ENCODE assay signal across 13 cellular contexts in genomic region chr11:44575962-44576361, GRCh38. TPM values are rescaled to one million over a fixed set of nuclear protein-coding genes. Genes with fewer than 3 reads are reported as not detected.
DNase-seq lines count a peak whose midpoint lies in the region; ATAC-seq and TF ChIP-seq lines count a peak whose summit lies in the region.
"Had no signal": no experiment of that assay in that cellular context is flagged by ENCODE, and none has a peak within 500 bp of the region (broad histone marks: within the 10 kb centered on the region; RNA-seq: fewer than 3 reads in every experiment).

No MANE protein-coding gene starts in this region.

- no peak for TF ChIP-seq CTCF in esophagus muscularis mucosa (IDR thresholded peaks at IDR 0.05)

- no peaks in the 10 kb centered on the region for H3K27me3 ChIP-seq in esophagus muscularis mucosa

- peak overlapping the region; percentile 36 for H3K27ac Mint-ChIP-seq in activated T-cell treated with anti-CD3 and anti-CD28 coated beads, Interleukin-2, amount 50 U/mL, for 72 hours
- peak overlapping the region; percentile 99 for H3K27ac Mint-ChIP-seq in activated CD4-positive, alpha-beta memory T cell treated with anti-CD3 and anti-CD28 coated beads for 36 hours
- peak overlapping the region; percentile 71 to 92 for H3K27ac Mint-ChIP-seq in stimulated activated naive CD8-positive, alpha-beta T cell treated with anti-CD3 and anti-CD28 coated beads, Interleukin-15, amount 100 ng/mL, for 72 hours

- H3K4me3 Mint-ChIP-seq in activated T-cell treated with anti-CD3 and anti-CD28 coated beads, Interleukin-2, amount 50 U/mL, for 72 hours, result peak overlapping the region; percentile 56 to 93
- no peak overlapping the region for H3K4me3 Mint-ChIP-seq in activated CD4-positive, alpha-beta memory T cell treated with anti-CD3 and anti-CD28 coated beads for 36 hours
- peak overlapping the region; percentile 83 to 88 for H3K4me3 Mint-ChIP-seq in stimulated activated naive CD8-positive, alpha-beta T cell treated with anti-CD3 and anti-CD28 coated beads, Interleukin-15, amount 100 ng/mL, for 72 hours

- WGBS in esophagus muscularis mucosa, result 83% methylated on average over 5 of the region's 5 CpGs

- H3K27me3 Mint-ChIP-seq in activated T-cell treated with anti-CD3 and anti-CD28 coated beads, Interleukin-2, amount 50 U/mL, for 72 hours (ENCODE audit: low read depth), result no peaks in the 10 kb centered on the region
- H3K27me3 Mint-ChIP-seq in activated CD4-positive, alpha-beta memory T cell treated with anti-CD3 and anti-CD28 coated beads for 36 hours, result no peaks in the 10 kb centered on the region
- H3K27me3 Mint-ChIP-seq in stimulated activated naive CD8-positive, alpha-beta T cell treated with anti-CD3 and anti-CD28 coated beads, Interleukin-15, amount 100 ng/mL, for 72 hours, result no peaks in the 10 kb centered on the region

- ATAC-seq in activated T-cell treated with anti-CD3 and anti-CD28 coated beads, Interleukin-2, amount 50 U/mL, for 72 hours (replicated peaks in 1 of 2), result no peak
- ATAC-seq in stimulated activated naive CD8-positive, alpha-beta T cell treated with anti-CD3 and anti-CD28 coated beads, Interleukin-15, amount 100 ng/mL, for 72 hours, result no peak
- ATAC-seq in HG03571 (IDR thresholded peaks at IDR 0.05; ENCODE audit: unreplicated experiment) (no peak), GM18511 (IDR thresholded peaks at IDR 0.05; ENCODE audit: unreplicated experiment) (no peak)
- ATAC-seq: mucosa of descending colon had no signal

- H3K36me3 Mint-ChIP-seq in activated T-cell treated with anti-CD3 and anti-CD28 coated beads, Interleukin-2, amount 50 U/mL, for 72 hours (ENCODE audit: insufficient read depth in 2 of 2), result peaks cover 0 to 12% of the 10 kb centered on the region in 2 donors
- H3K36me3 Mint-ChIP-seq in activated CD4-positive, alpha-beta memory T cell treated with anti-CD3 and anti-CD28 coated beads for 36 hours, result peaks cover 34% of the 10 kb centered on the region

- no peak for TF ChIP-seq EP300 in esophagus muscularis mucosa (IDR thresholded peaks at IDR 0.05)

- no peaks in the 10 kb centered on the region for H3K36me3 ChIP-seq in esophagus muscularis mucosa

- no peaks in the 10 kb centered on the region for H3K9me3 Mint-ChIP-seq in activated T-cell treated with anti-CD3 and anti-CD28 coated beads, Interleukin-2, amount 50 U/mL, for 72 hours
- no peaks in the 10 kb centered on the region for H3K9me3 Mint-ChIP-seq in activated CD4-positive, alpha-beta memory T cell treated with anti-CD3 and anti-CD28 coated beads for 36 hours
- H3K9me3 Mint-ChIP-seq in stimulated activated naive CD8-positive, alpha-beta T cell treated with anti-CD3 and anti-CD28 coated beads, Interleukin-15, amount 100 ng/mL, for 72 hours, result no peaks in the 10 kb centered on the region

- CTCF ChIA-PET in activated CD4-positive, alpha-beta memory T cell treated with anti-CD3 and anti-CD28 coated beads for 36 hours (lab: Charles Lee), result interaction anchor here (0.9 to 5.8 kb wide), 2 partner anchors 21 to 41 kb away, joined by 3 to 33 read pairs; no protein-coding TSS in a partner anchor

- no peak for DNase-seq in activated T-cell treated with anti-CD3 and anti-CD28 coated beads, Interleukin-2, amount 50 U/mL, for 72 hours
- DNase-seq in activated T-cell treated with anti-CD3 and anti-CD28 coated beads, Interleukin-2, amount 50 U/mL, for 1 hour, result no peak
- DNase-seq in activated CD4-positive, alpha-beta memory T cell treated with anti-CD3 and anti-CD28 coated beads for 36 hours, result no peak
- DNase-seq in esophagus muscularis mucosa (ENCODE audit: extremely low spot score), result no peak
- no peak for DNase-seq in stimulated activated naive CD8-positive, alpha-beta T cell treated with anti-CD3 and anti-CD28 coated beads, Interleukin-15, amount 100 ng/mL, for 72 hours
- no peak for DNase-seq in cerebellar nuclear complex (lab: John Stamatoyannopoulos, UW)
- DNase-seq: dermis blood vessel endothelial cell, NCI-H1930, NCI-H526 treated with DMSO at 0.1 percent for 48 hours had no signal

- TF ChIP-seq POLR2A in esophagus muscularis mucosa (IDR thresholded peaks at IDR 0.05; ENCODE audit: low read depth), result no peak

- H3K4me1 Mint-ChIP-seq in activated T-cell treated with anti-CD3 and anti-CD28 coated beads, Interleukin-2, amount 50 U/mL, for 72 hours (ENCODE audit: low read depth), result peaks cover 84% of the 10 kb centered on the region
- H3K4me1 Mint-ChIP-seq in activated CD4-positive, alpha-beta memory T cell treated with anti-CD3 and anti-CD28 coated beads for 36 hours (ENCODE audit: low read depth), result peaks cover 94% of the 10 kb centered on the region
- H3K4me1 Mint-ChIP-seq in stimulated activated naive CD8-positive, alpha-beta T cell treated with anti-CD3 and anti-CD28 coated beads, Interleukin-15, amount 100 ng/mL, for 72 hours, result peaks cover 98% of the 10 kb centered on the region

- peaks cover 23 to 52% (median 45%) of the 10 kb centered on the region in 4 donors for H3K4me1 ChIP-seq in esophagus muscularis mucosa
- H3K4me1 ChIP-seq: parathyroid adenoma had no signal

- POLR2A ChIA-PET in activated CD4-positive, alpha-beta memory T cell treated with anti-CD3 and anti-CD28 coated beads for 36 hours (lab: Charles Lee), result interaction anchor here (1.2 kb wide), 1 partner anchor 36 kb away, joined by 4 read pairs; no protein-coding TSS in a partner anchor

- intact Hi-C loops in activated CD4-positive, alpha-beta memory T cell treated with anti-CD3 and anti-CD28 coated beads for 36 hours (cut with micrococcal nuclease), result loop anchor here (1.0 to 2.0 kb wide), 2 partner anchors 11 to 37 kb away; partner anchors contain the start of gene CD82
- intact Hi-C loops in esophagus muscularis mucosa (cut with DNase I), result no loop called here

- H3K27ac ChIP-seq in esophagus muscularis mucosa (replicated peaks in 1 of 4), result peak overlapping the region; percentile 13 to 71 (median 38)
- H3K27ac ChIP-seq: parathyroid adenoma had no signal

- no peak overlapping the region for H3K4me3 ChIP-seq in esophagus muscularis mucosa
- H3K4me3 ChIP-seq: mucosa of descending colon had no signal

- H3K9me3 ChIP-seq in esophagus muscularis mucosa, result no peaks in the 10 kb centered on the region
- H3K9me3 ChIP-seq: mucosa of descending colon had no signal

RNA-seq across cellular contexts. Expression of gene CD82, which starts 10.5 kb away (rescaled TPM):
- total RNA-seq in activated T-cell treated with anti-CD3 and anti-CD28 coated beads, Interleukin-2, amount 50 U/mL, for 72 hours, result 100 to 1,000 TPM; 364 to 421 TPM
- total RNA-seq in activated CD4-positive, alpha-beta memory T cell treated with anti-CD3 and anti-CD28 coated beads for 36 hours, result 100 to 1,000 TPM; 243 to 277 TPM
- total RNA-seq in esophagus muscularis mucosa, result 10 to 100 TPM; 11.0 to 20.6 (median 16.3) TPM

Comparison
In these comparisons a context has a peak if more than half of its experiments do, and no peak if none do; other contexts are left out.
1. H3K27ac Mint-ChIP-seq: peak in every context shown above with its lines; median percentile 99 in activated CD4-positive, alpha-beta memory T cell treated with anti-CD3 and anti-CD28 coated beads for 36 hours; 82 in stimulated activated naive CD8-positive, alpha-beta T cell treated with anti-CD3 and anti-CD28 coated beads, Interleukin-15, amount 100 ng/mL, for 72 hours; 36 in activated T-cell treated with anti-CD3 and anti-CD28 coated beads, Interleukin-2, amount 50 U/mL, for 72 hours.
2. RNA of gene CD82, which starts 10.5 kb away (total RNA-seq): 364 to 421 TPM in activated T-cell treated with anti-CD3 and anti-CD28 coated beads, Interleukin-2, amount 50 U/mL, for 72 hours and 243 to 277 TPM in activated CD4-positive, alpha-beta memory T cell treated with anti-CD3 and anti-CD28 coated beads for 36 hours; 11.0 to 20.6 TPM in esophagus muscularis mucosa; every median in the first group is over 10 times any median in the second.